In the genomic region with DNA sequence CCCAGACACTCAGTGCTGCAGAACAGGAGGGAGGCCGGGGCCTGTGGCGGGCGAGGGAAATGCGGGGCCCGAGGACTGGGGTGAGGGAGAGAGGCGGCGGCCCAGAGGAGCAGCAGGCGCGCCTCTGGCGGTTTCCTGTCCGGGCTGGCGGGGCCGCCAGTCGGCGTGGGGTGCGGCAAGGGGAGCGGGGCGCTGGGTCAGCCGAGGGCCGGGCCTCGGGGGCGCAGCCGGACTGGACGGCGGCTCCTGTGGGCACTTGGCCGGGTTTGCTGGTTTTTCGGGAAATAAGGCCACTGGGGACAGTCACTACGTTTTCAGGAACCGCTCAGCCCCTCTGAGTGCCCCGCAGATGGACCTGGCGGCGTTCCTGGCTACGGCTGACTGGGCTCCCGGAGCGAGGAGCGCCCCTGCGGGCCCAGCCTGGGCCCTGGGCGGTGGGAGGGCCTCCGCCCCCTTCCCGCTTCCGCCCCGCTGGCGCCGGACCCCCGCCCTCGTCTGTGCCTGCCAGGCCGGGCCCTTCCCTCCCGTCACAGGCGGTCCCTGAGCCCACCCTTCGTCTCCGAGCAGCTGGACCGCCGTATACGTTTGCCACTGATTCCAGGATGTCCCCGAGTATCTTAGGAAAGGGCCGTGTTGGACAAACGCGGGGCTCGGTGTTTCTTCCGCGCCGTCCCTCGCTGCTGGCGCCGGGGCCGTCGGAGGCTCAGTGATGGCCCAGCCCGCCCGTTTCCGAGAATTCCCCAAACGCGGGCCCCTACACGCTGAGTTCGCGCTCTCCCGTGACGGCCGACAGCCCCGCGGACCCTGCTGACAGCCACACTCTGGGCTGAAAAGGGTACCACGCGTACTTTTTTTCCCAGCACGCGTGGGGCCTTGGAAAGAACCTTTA, we compare ENCODE assay signal across 1 cellular context.
TF ChIP-seq lines count a peak whose summit lies in the region.

No MANE protein-coding gene starts in this region.

TF ChIP-seq in GM23338, 12 proteins besides CTCF, POLR2A, EP300 and RAD21 (continued from another document):
- no peak for TF ChIP-seq ZNF462 (CRISPR knock-in tag; IDR thresholded peaks at IDR 0.05)
